ENCODE assay signal across 15 cellular contexts in the genomic region with DNA sequence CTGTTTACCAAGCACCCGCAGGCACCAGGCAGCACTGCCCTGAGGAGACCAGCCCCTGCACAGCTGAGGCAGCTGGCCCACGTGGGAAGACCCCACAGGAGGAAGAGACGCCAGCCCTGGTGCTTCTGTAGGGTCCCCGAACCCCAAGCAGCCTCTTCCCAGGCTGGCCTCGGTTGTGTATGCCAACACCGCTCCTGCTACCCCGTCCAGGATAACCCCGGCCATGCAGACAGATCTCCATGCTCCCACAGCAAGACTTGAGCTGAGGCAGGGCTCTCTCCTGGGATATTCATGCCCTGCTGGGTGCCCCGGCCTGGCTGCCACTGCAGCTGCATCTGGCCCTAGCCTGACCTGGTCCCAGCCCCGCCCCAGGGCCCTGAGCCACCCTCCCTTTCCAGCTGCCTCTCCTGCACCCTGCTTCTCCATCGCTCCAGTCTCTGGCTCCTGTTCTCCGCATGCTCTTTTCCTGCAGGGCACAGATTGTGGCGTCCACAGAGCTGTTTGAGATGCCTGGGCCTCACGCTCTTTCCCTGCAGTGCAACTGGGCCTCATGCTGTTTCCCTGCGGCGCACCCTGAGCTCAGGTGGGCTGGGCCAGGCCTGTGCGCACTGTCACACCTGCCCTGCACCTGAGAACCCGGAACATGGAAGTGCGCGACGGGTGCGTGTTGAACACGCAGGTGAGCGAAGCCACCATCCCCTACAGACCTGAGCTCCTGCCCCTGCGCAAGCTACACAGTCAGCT.
"Had no signal": no experiment of that assay in that cellular context is flagged by ENCODE, and none has a peak within 500 bp of the region (broad histone marks: within the 10 kb centered on the region; RNA-seq: fewer than 3 reads in every experiment).

No MANE protein-coding gene starts in this region.

- H3K27me3 Mint-ChIP-seq: activated CD4-positive, alpha-beta memory T cell treated with anti-CD3 and anti-CD28 coated beads, Interleukin-2, amount 10 ng/mL, durations not matched to agents 7 days and 5 days; activated naive CD4-positive, alpha-beta T cell treated with anti-CD3 and anti-CD28 coated beads, Interleukin-2, amount 50 U/mL, for 24 hours; activated T-cell treated with anti-CD3 and anti-CD28 coated beads, Interleukin-2, amount 50 U/mL, for 24 hours; naive B cell; stimulated activated naive CD8-positive, alpha-beta T cell treated with anti-CD3 and anti-CD28 coated beads, Interleukin-15, amount 100 ng/mL, for 72 hours; type B pancreatic cell had no signal

- H3K27me3 ChIP-seq: adrenal gland, cardiac muscle cell, foreskin keratinocyte, right lobe of liver had no signal

- H3K36me3 Mint-ChIP-seq: naive B cell, type B pancreatic cell had no signal

- H3K9me3 Mint-ChIP-seq: activated CD4-positive, alpha-beta memory T cell treated with anti-CD3 and anti-CD28 coated beads, Interleukin-2, amount 10 ng/mL, durations not matched to agents 7 days and 5 days; activated naive CD4-positive, alpha-beta T cell treated with anti-CD3 and anti-CD28 coated beads, Interleukin-2, amount 50 U/mL, for 24 hours; activated T-cell treated with anti-CD3 and anti-CD28 coated beads, Interleukin-2, amount 50 U/mL, for 24 hours; naive B cell; stimulated activated naive CD8-positive, alpha-beta T cell treated with anti-CD3 and anti-CD28 coated beads, Interleukin-15, amount 100 ng/mL, for 72 hours; type B pancreatic cell had no signal

- ATAC-seq: foreskin keratinocyte, right lobe of liver had no signal

- H3K36me3 ChIP-seq: adrenal gland, cardiac muscle cell, right lobe of liver had no signal

- FAIRE-seq: endothelial cell of umbilical vein had no signal

- DNase-seq: activated CD4-positive, alpha-beta memory T cell treated with anti-CD3 and anti-CD28 coated beads, Interleukin-2, amount 10 ng/mL, durations not matched to agents 7 days and 5 days; activated T-cell treated with anti-CD3 and anti-CD28 coated beads, Interleukin-2, amount 50 U/mL, for 24 hours; adrenal gland; cortex of kidney; effector CD4-positive, alpha-beta T cell; foreskin keratinocyte; mammary epithelial cell; naive B cell; stimulated activated naive CD8-positive, alpha-beta T cell treated with anti-CD3 and anti-CD28 coated beads, Interleukin-15, amount 100 ng/mL, for 72 hours had no signal

- H3K9me3 ChIP-seq: adrenal gland, right lobe of liver had no signal

- H3K27ac ChIP-seq: adrenal gland, cardiac muscle cell, foreskin keratinocyte, right lobe of liver had no signal

- H3K4me3 ChIP-seq: adrenal gland, cardiac muscle cell, right lobe of liver, smooth muscle cell had no signal

- H3K4me1 Mint-ChIP-seq: activated CD4-positive, alpha-beta memory T cell treated with anti-CD3 and anti-CD28 coated beads, Interleukin-2, amount 10 ng/mL, durations not matched to agents 7 days and 5 days; stimulated activated naive CD8-positive, alpha-beta T cell treated with anti-CD3 and anti-CD28 coated beads, Interleukin-15, amount 100 ng/mL, for 72 hours had no signal

- H3K27ac Mint-ChIP-seq: activated CD4-positive, alpha-beta memory T cell treated with anti-CD3 and anti-CD28 coated beads, Interleukin-2, amount 10 ng/mL, durations not matched to agents 7 days and 5 days; activated naive CD4-positive, alpha-beta T cell treated with anti-CD3 and anti-CD28 coated beads, Interleukin-2, amount 50 U/mL, for 24 hours; activated T-cell treated with anti-CD3 and anti-CD28 coated beads, Interleukin-2, amount 50 U/mL, for 24 hours; stimulated activated naive CD8-positive, alpha-beta T cell treated with anti-CD3 and anti-CD28 coated beads, Interleukin-15, amount 100 ng/mL, for 72 hours; type B pancreatic cell had no signal

- H3K4me1 ChIP-seq: adrenal gland, foreskin keratinocyte, right lobe of liver had no signal

- H3K4me3 Mint-ChIP-seq: activated CD4-positive, alpha-beta memory T cell treated with anti-CD3 and anti-CD28 coated beads, Interleukin-2, amount 10 ng/mL, durations not matched to agents 7 days and 5 days; activated naive CD4-positive, alpha-beta T cell treated with anti-CD3 and anti-CD28 coated beads, Interleukin-2, amount 50 U/mL, for 24 hours; activated T-cell treated with anti-CD3 and anti-CD28 coated beads, Interleukin-2, amount 50 U/mL, for 24 hours; stimulated activated naive CD8-positive, alpha-beta T cell treated with anti-CD3 and anti-CD28 coated beads, Interleukin-15, amount 100 ng/mL, for 72 hours; type B pancreatic cell had no signal
